9 cellular contexts compared by ENCODE assay signal in the genomic region with DNA sequence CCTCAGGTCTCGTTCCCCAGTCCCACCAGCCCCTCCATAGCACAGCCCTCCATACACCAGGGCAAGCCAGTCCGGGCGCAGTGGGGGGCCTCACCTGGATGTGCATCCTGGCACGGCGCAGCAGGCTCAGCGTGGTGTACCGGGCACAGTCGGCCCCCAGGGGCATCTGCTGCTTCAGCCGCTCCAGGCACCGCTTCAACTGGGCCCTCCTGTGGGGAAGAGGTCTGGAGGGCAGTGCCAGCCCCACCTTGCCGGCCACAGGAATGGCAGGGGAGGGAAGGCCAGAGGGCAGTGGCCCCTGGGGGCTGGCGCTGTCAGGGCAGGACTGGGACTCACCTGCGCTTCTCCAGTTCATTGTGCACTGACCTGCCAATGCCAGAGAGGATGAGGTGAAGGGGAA. TPM values are rescaled to one million over a fixed set of nuclear protein-coding genes. Genes with fewer than 3 reads are reported as not detected.
DNase-seq lines count a peak whose midpoint lies in the region; TF ChIP-seq lines count a peak whose summit lies in the region.
"Had no signal": no experiment of that assay in that cellular context is flagged by ENCODE, and none has a peak within 500 bp of the region (broad histone marks: within the 10 kb centered on the region; RNA-seq: fewer than 3 reads in every experiment).

No MANE protein-coding gene starts in this region.

- no peaks in the 10 kb centered on the region for H3K27me3 Mint-ChIP-seq in chondrocyte (ENCODE audit: low read depth)
- H3K27me3 Mint-ChIP-seq in osteocyte (ENCODE audit: unreplicated experiment), result no peaks in the 10 kb centered on the region
- H3K27me3 Mint-ChIP-seq: memory B cell had no signal

- H3F3A ChIP-seq in Loucy (ENCODE audit: low read depth), result no peaks in the 10 kb centered on the region

- H3K36me3 ChIP-seq in Loucy (ENCODE audit: insufficient read depth, low read length), result no peaks in the 10 kb centered on the region; the same call in 1 of the 2 replicates

- peaks cover 53% of the 10 kb centered on the region for H3K79me2 ChIP-seq in Loucy (ENCODE audit: insufficient read depth, low read length)

- H3K4me1 Mint-ChIP-seq in chondrocyte (ENCODE audit: low read depth), result peaks cover 34% of the 10 kb centered on the region
- H3K4me1 Mint-ChIP-seq in osteocyte (ENCODE audit: unreplicated experiment), result peaks cover 33% of the 10 kb centered on the region

- H3K27ac Mint-ChIP-seq in chondrocyte (ENCODE audit: unreplicated experiment) (no peak overlapping the region), osteocyte (ENCODE audit: unreplicated experiment) (no peak overlapping the region)

- H3K9me3 Mint-ChIP-seq in chondrocyte (ENCODE audit: low read depth) (no peaks in the 10 kb centered on the region), osteocyte (ENCODE audit: unreplicated experiment) (no peaks in the 10 kb centered on the region)
- H3K9me3 Mint-ChIP-seq: memory B cell had no signal

- H3K4me2 ChIP-seq in Loucy (ENCODE audit: low read depth, low read length, poor library complexity, severe bottlenecking), result peak overlapping the region; percentile 85

- no peak overlapping the region for H3K27ac ChIP-seq in caudate nucleus (ENCODE audit: low read depth, low read length)

- H3K9ac ChIP-seq in Loucy (ENCODE audit: low read depth, low read length, poor library complexity, severe bottlenecking), result peak overlapping the region; percentile 89

- peaks cover 17% of the 10 kb centered on the region for H3K4me1 ChIP-seq in Loucy (ENCODE audit: insufficient read depth, low read length, poor library complexity, severe bottlenecking)

- H3K9me3 ChIP-seq in Loucy (ENCODE audit: insufficient read depth, low read depth, low read length), result no peaks in the 10 kb centered on the region

- H3K4me3 Mint-ChIP-seq in chondrocyte (ENCODE audit: unreplicated experiment) (peak overlapping the region; percentile 71), osteocyte (ENCODE audit: unreplicated experiment) (peak overlapping the region; percentile 78)

- H2AFZ ChIP-seq in Loucy (ENCODE audit: low read length), result no peak overlapping the region

- H3K4me3 ChIP-seq in Loucy (ENCODE audit: low read length, poor library complexity, severe bottlenecking), result peak overlapping the region; percentile 83

- no peaks in the 10 kb centered on the region for H3K9me2 ChIP-seq in Loucy (replicated peaks; ENCODE audit: low read depth, low read length)

- peaks cover 19% of the 10 kb centered on the region for H4K20me1 ChIP-seq in Loucy (ENCODE audit: insufficient read depth, low read length, poor library complexity, severe bottlenecking)

- H3K36me3 Mint-ChIP-seq in chondrocyte (ENCODE audit: low read depth) (peaks cover 5% of the 10 kb centered on the region), osteocyte (ENCODE audit: unreplicated experiment) (peaks cover 10% of the 10 kb centered on the region)

- H3K27me3 ChIP-seq in Loucy (ENCODE audit: insufficient read depth, low read length, poor library complexity, severe bottlenecking), result no peaks in the 10 kb centered on the region

- DNase-seq in NCI-H1092 treated with DMSO at 0.1 percent for 48 hours (lab: John Stamatoyannopoulos, UW) (peak; percentile 5), NCI-H1092 (lab: John Stamatoyannopoulos, UW) (no peak), chondrocyte (ENCODE audit: low spot score) (peak; percentile 88), osteocyte (ENCODE audit: extremely low spot score, unreplicated experiment) (no peak), caudate nucleus (lab: John Stamatoyannopoulos, UW) (no peak)
- no peak for DNase-seq in activated CD4-positive, CD25-positive, alpha-beta regulatory T cell (lab: John Stamatoyannopoulos, UW)
- DNase-seq in stimulated activated CD4-positive, alpha-beta T cell treated with anti-CD3 and anti-CD28 coated beads, Interleukin-1b, Interleukin-23, amount 100 ng/mL, for 48 hours, result no peak

- TF ChIP-seq CTCF in Loucy (conservative IDR thresholded peaks at IDR 0.05; ENCODE audit: low read length) (no peak), chondrocyte (IDR thresholded peaks at IDR 0.05) (no peak), osteocyte (IDR thresholded peaks at IDR 0.05) (no peak)

RNA-seq across cellular contexts. Expression of a gene that starts 1.4 kb away (rescaled TPM):
- total RNA-seq in chondrocyte (6.5 to 9.4 TPM (median 8.4 TPM) in 3 replicates), osteocyte (10.7 and 11.1 TPM in 2 replicates)

RNA-seq across cellular contexts. Expression of a gene that starts 6.7 kb away (rescaled TPM):
- total RNA-seq in chondrocyte (102 to 119 TPM (median 109 TPM) in 3 replicates), osteocyte (98.8 and 102 TPM in 2 replicates)

RNA-seq across cellular contexts. Expression of a gene that starts 6.8 kb away (rescaled TPM):
- 31.5 to 37.3 TPM (median 36.7 TPM) in 3 replicates for total RNA-seq in chondrocyte
- 47.8 and 49.5 TPM in 2 replicates for total RNA-seq in osteocyte

RNA-seq across cellular contexts. Expression of a gene that starts 41.1 kb away (rescaled TPM):
- 76.6 to 128 TPM (median 83.4 TPM) in 3 replicates for total RNA-seq in chondrocyte
- total RNA-seq in osteocyte, result 102 and 109 TPM in 2 replicates

RNA-seq across cellular contexts. Expression of a gene that starts 47.4 kb away (rescaled TPM):
- total RNA-seq in chondrocyte, result 6.8 to 11.6 TPM (median 10.1 TPM) in 3 replicates
- 6.2 and 7.4 TPM in 2 replicates for total RNA-seq in osteocyte

Comparison
In these comparisons a context has a peak if more than half of its experiments do, and no peak if none do; other contexts are left out.
1. DNase-seq: peak in NCI-H1092 treated with DMSO at 0.1 percent for 48 hours (single experiment) and chondrocyte (single experiment); none in NCI-H1092 (single experiment), osteocyte (single experiment), activated CD4-positive, CD25-positive, alpha-beta regulatory T cell (0 of 4), stimulated activated CD4-positive, alpha-beta T cell treated with anti-CD3 and anti-CD28 coated beads, Interleukin-1b, Interleukin-23, amount 100 ng/mL, for 48 hours (single experiment) and caudate nucleus (0 of 61).